Comparison of ENCODE assay signal across 20 cellular contexts in genomic region chr21:27192286-27192685, GRCh38.
DNase-seq lines count a peak whose midpoint lies in the region; ATAC-seq and TF ChIP-seq lines count a peak whose summit lies in the region.
"Had no signal": no experiment of that assay in that cellular context is flagged by ENCODE, and none has a peak within 500 bp of the region (broad histone marks: within the 10 kb centered on the region; RNA-seq: fewer than 3 reads in every experiment).

No MANE protein-coding gene starts in this region.

- H3K4me3 ChIP-seq in fibroblast of lung (replicated peaks in 1 of 4; ENCODE audit: control extremely low read depth in 1 of 4, insufficient read depth in 1 of 4, low read depth in 3 of 4, low read length in 4 of 4), result no peak overlapping the region
- H3K4me3 ChIP-seq: BLaER1, GM23248, Peyer's patch had no signal

- H3K36me3 ChIP-seq in fibroblast of lung (ENCODE audit: control insufficient read depth, insufficient read depth, low read length), result no peaks in the 10 kb centered on the region
- H3K36me3 ChIP-seq: BLaER1, Peyer's patch had no signal

- ATAC-seq in SK-N-SH treated with all-trans-retinoic acid at 6 μM for 48 hours (peak; percentile 72), GM19463 (IDR thresholded peaks at IDR 0.05; ENCODE audit: unreplicated experiment) (no peak), HG03135 (IDR thresholded peaks at IDR 0.05; ENCODE audit: unreplicated experiment) (no peak)
- ATAC-seq: HepG2, Right ventricle myocardium inferior had no signal

- peaks cover 28% of the 10 kb centered on the region for H3K4me1 Mint-ChIP-seq in osteocyte (ENCODE audit: unreplicated experiment)
- H3K4me1 Mint-ChIP-seq: CD4-positive, alpha-beta memory T cell had no signal

- TF ChIP-seq CTCF in fibroblast of lung (conservative IDR thresholded peaks at IDR 0.05 in 1 of 2, IDR thresholded peaks at IDR 0.05 in 1 of 2; ENCODE audit: low read depth in 1 of 2, low read length in 2 of 2) (no peak), osteocyte (IDR thresholded peaks at IDR 0.05) (no peak)

- no peak overlapping the region for H2AFZ ChIP-seq in fibroblast of lung (ENCODE audit: low read length)
- H2AFZ ChIP-seq: GM23248 had no signal

- no peak overlapping the region for H3K27ac ChIP-seq in fibroblast of lung (ENCODE audit: insufficient read depth, low read length)
- H3K27ac ChIP-seq: BLaER1, GM23248, Peyer's patch had no signal

- H3K4me2 ChIP-seq in fibroblast of lung (ENCODE audit: extremely low read depth, insufficient read depth, low read length), result no peak overlapping the region
- H3K4me2 ChIP-seq: BLaER1 had no signal

- no peaks in the 10 kb centered on the region for H3K4me1 ChIP-seq in fibroblast of lung (ENCODE audit: control insufficient read depth, extremely low read depth, insufficient read depth, low read length)
- H3K4me1 ChIP-seq: BLaER1, Peyer's patch had no signal

- H3K27ac Mint-ChIP-seq in osteocyte (ENCODE audit: unreplicated experiment), result peak overlapping the region; percentile 78
- H3K27ac Mint-ChIP-seq: CD4-positive, alpha-beta memory T cell had no signal

- DNase-seq in EH (ENCODE audit: low read depth) (peak; percentile 43), fibroblast of lung (ENCODE audit: low read depth in 2 of 2) (peak; percentile 15 to 24), osteocyte (ENCODE audit: extremely low spot score, unreplicated experiment) (no peak), NCI-H1048 (lab: John Stamatoyannopoulos, UW) (no peak)
- DNase-seq: CD4-positive, alpha-beta memory T cell; GM23248; HCEC 1CT; KG1; NCI-H1694 treated with DMSO at 0.1 percent for 48 hours; NCI-H2107; NCI-H510A; NCI-H748 treated with DMSO at 0.1 percent for 48 hours; NK-92 treated with Interleukin-12 subunit alpha and Interleukin-12 subunit beta, amount 100 ng/mL, for 24 hours; Peyer's patch had no signal

- no peaks in the 10 kb centered on the region for H3K9me3 Mint-ChIP-seq in osteocyte (ENCODE audit: unreplicated experiment)

- no peaks in the 10 kb centered on the region for H3K79me2 ChIP-seq in fibroblast of lung (ENCODE audit: control insufficient read depth, insufficient read depth, low read length)

- no peaks in the 10 kb centered on the region for H3K9me3 ChIP-seq in fibroblast of lung (ENCODE audit: control insufficient read depth, insufficient read depth, low read depth, low read length)
- H3K9me3 ChIP-seq: BLaER1, Peyer's patch had no signal

- no peaks in the 10 kb centered on the region for H3K36me3 Mint-ChIP-seq in osteocyte (ENCODE audit: unreplicated experiment)
- H3K36me3 Mint-ChIP-seq: CD4-positive, alpha-beta memory T cell had no signal

- no peaks in the 10 kb centered on the region for H4K20me1 ChIP-seq in fibroblast of lung (ENCODE audit: control insufficient read depth, extremely low read depth, insufficient read depth, low read length)
- H4K20me1 ChIP-seq: BLaER1 had no signal

- no peak overlapping the region for H3K9ac ChIP-seq in fibroblast of lung (ENCODE audit: insufficient read depth, low read length)
- H3K9ac ChIP-seq: BLaER1, GM23248 had no signal

- H3K27me3 Mint-ChIP-seq in osteocyte (ENCODE audit: unreplicated experiment), result no peaks in the 10 kb centered on the region
- H3K27me3 Mint-ChIP-seq: CD4-positive, alpha-beta memory T cell had no signal

- no peaks in the 10 kb centered on the region for H3K27me3 ChIP-seq in fibroblast of lung (ENCODE audit: control insufficient read depth, insufficient read depth, low read length)
- H3K27me3 ChIP-seq: BLaER1, Peyer's patch had no signal

- H3K4me3 Mint-ChIP-seq in osteocyte (ENCODE audit: unreplicated experiment), result no peak overlapping the region
- H3K4me3 Mint-ChIP-seq: CD4-positive, alpha-beta memory T cell had no signal

TF ChIP-seq in SK-N-SH treated with all-trans-retinoic acid at 6 μM for 48 hours, 23 proteins besides CTCF, POLR2A, EP300 and RAD21:
- TF ChIP-seq, protein P1, sequence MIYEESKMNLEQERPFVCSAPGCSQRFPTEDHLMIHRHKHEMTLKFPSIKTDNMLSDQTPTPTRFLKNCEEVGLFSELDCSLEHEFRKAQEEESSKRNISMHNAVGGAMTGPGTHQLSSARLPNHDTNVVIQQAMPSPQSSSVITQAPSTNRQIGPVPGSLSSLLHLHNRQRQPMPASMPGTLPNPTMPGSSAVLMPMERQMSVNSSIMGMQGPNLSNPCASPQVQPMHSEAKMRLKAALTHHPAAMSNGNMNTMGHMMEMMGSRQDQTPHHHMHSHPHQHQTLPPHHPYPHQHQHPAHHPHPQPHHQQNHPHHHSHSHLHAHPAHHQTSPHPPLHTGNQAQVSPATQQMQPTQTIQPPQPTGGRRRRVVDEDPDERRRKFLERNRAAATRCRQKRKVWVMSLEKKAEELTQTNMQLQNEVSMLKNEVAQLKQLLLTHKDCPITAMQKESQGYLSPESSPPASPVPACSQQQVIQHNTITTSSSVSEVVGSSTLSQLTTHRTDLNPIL (CRISPR knock-in tag; IDR thresholded peaks at IDR 0.05; ENCODE audit: low read depth), result no peak
- TF ChIP-seq TCF4 (CRISPR knock-in tag; IDR thresholded peaks at IDR 0.05; ENCODE audit: borderline replicate concordance) (no peak), SNAI2 (CRISPR knock-in tag; IDR thresholded peaks at IDR 0.05) (no peak), PATZ1 (CRISPR knock-in tag; IDR thresholded peaks at IDR 0.05; ENCODE audit: borderline replicate concordance) (no peak), ZFP30 (CRISPR knock-in tag; IDR thresholded peaks at IDR 0.05) (no peak), ISL1 (CRISPR knock-in tag; IDR thresholded peaks at IDR 0.05) (no peak), GLIS3 (CRISPR knock-in tag; IDR thresholded peaks at IDR 0.05) (no peak), BACH2 (CRISPR knock-in tag; IDR thresholded peaks at IDR 0.05; ENCODE audit: borderline replicate concordance) (no peak), ZNF565 (CRISPR knock-in tag; conservative IDR thresholded peaks at IDR 0.05; ENCODE audit: low read depth) (no peak), PPARA (CRISPR knock-in tag; IDR thresholded peaks at IDR 0.05; ENCODE audit: borderline replicate concordance) (no peak)
- TF ChIP-seq, protein P2, sequence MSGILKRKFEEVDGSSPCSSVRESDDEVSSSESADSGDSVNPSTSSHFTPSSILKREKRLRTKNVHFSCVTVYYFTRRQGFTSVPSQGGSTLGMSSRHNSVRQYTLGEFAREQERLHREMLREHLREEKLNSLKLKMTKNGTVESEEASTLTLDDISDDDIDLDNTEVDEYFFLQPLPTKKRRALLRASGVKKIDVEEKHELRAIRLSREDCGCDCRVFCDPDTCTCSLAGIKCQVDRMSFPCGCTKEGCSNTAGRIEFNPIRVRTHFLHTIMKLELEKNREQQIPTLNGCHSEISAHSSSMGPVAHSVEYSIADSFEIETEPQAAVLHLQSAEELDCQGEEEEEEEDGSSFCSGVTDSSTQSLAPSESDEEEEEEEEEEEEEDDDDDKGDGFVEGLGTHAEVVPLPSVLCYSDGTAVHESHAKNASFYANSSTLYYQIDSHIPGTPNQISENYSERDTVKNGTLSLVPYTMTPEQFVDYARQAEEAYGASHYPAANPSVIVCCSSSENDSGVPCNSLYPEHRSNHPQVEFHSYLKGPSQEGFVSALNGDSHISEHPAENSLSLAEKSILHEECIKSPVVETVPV (CRISPR knock-in tag; IDR thresholded peaks at IDR 0.05), result no peak
- TF ChIP-seq, protein P3, sequence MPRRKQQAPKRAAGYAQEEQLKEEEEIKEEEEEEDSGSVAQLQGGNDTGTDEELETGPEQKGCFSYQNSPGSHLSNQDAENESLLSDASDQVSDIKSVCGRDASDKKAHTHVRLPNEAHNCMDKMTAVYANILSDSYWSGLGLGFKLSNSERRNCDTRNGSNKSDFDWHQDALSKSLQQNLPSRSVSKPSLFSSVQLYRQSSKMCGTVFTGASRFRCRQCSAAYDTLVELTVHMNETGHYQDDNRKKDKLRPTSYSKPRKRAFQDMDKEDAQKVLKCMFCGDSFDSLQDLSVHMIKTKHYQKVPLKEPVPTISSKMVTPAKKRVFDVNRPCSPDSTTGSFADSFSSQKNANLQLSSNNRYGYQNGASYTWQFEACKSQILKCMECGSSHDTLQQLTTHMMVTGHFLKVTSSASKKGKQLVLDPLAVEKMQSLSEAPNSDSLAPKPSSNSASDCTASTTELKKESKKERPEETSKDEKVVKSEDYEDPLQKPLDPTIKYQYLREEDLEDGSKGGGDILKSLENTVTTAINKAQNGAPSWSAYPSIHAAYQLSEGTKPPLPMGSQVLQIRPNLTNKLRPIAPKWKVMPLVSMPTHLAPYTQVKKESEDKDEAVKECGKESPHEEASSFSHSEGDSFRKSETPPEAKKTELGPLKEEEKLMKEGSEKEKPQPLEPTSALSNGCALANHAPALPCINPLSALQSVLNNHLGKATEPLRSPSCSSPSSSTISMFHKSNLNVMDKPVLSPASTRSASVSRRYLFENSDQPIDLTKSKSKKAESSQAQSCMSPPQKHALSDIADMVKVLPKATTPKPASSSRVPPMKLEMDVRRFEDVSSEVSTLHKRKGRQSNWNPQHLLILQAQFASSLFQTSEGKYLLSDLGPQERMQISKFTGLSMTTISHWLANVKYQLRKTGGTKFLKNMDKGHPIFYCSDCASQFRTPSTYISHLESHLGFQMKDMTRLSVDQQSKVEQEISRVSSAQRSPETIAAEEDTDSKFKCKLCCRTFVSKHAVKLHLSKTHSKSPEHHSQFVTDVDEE (CRISPR knock-in tag; IDR thresholded peaks at IDR 0.05), result no peak

Comparison
In these comparisons a context has a peak if more than half of its experiments do, and no peak if none do; other contexts are left out.
1. DNase-seq: peak in EH (single experiment) and fibroblast of lung (2 of 2); none in osteocyte (single experiment) and NCI-H1048 (single experiment).